In genomic region chr3:50503504-50503903, GRCh38 we compare ENCODE assay signal across 9 cellular contexts. TPM values are rescaled to one million over a fixed set of nuclear protein-coding genes. Genes with fewer than 3 reads are reported as not detected.
A peak's percentile ranks its signal among the peaks of the same experiment; 100 is the strongest.
DNase-seq lines count a peak whose midpoint lies in the region; ATAC-seq and TF ChIP-seq lines count a peak whose summit lies in the region.
"Had no signal": no experiment of that assay in that cellular context is flagged by ENCODE, and none has a peak within 500 bp of the region (broad histone marks: within the 10 kb centered on the region; RNA-seq: fewer than 3 reads in every experiment).

CACNA2D2 (minus strand) TSS chr3:50503634; CDS start chr3:50503423, 211 bp downstream.

- H4K5ac ChIP-seq in IMR-90 (ENCODE audit: low read depth, low read length) = no peak within 1 kb of the TSS

- no peak within 1 kb of the TSS for H3K18ac ChIP-seq in IMR-90 (ENCODE audit: low read depth, low read length)

- no peak within 1 kb of the TSS for H3K27ac Mint-ChIP-seq in activated CD4-positive, alpha-beta T cell treated with anti-CD3 and anti-CD28 coated beads, Interleukin-2, amount 10 ng/mL, durations not matched to agents 7 days and 5 days
- no peak within 1 kb of the TSS for H3K27ac Mint-ChIP-seq in mesothelial cell of epicardium

- TF ChIP-seq CTCF in IMR-90 (conservative IDR thresholded peaks at IDR 0.05; ENCODE audit: low read depth, low read length) (no peak), mesothelial cell of epicardium (IDR thresholded peaks at IDR 0.05; ENCODE audit: unreplicated experiment) (no peak)

- peaks cover 42% of the 10 kb centered on the region for H3K27me3 Mint-ChIP-seq in activated CD4-positive, alpha-beta T cell treated with anti-CD3 and anti-CD28 coated beads, Interleukin-2, amount 10 ng/mL, durations not matched to agents 7 days and 5 days
- H3K27me3 Mint-ChIP-seq in mesothelial cell of epicardium (ENCODE audit: low read depth) = peaks cover 75% of the 10 kb centered on the region

- no peak within 1 kb of the TSS for H3K14ac ChIP-seq in IMR-90 (replicated peaks; ENCODE audit: low read depth, low read length)

- H2AK9ac ChIP-seq in IMR-90 (replicated peaks; ENCODE audit: low read depth, low read length, poor library complexity) = no peak within 1 kb of the TSS

- H3K9ac ChIP-seq in BLaER1 (peak within 1 kb of the TSS; percentile 62), IMR-90 (ENCODE audit: low read depth, low read length) (no peak within 1 kb of the TSS)

- peaks cover 30% of the 10 kb centered on the region for H3K4me1 ChIP-seq in BLaER1
- no peaks in the 10 kb centered on the region for H3K4me1 ChIP-seq in IMR-90 (ENCODE audit: control insufficient read depth, insufficient read depth, low read length)

- no peaks in the 10 kb centered on the region for H3K36me3 ChIP-seq in BLaER1
- no peaks in the 10 kb centered on the region for H3K36me3 ChIP-seq in IMR-90 (ENCODE audit: control insufficient read depth, insufficient read depth, low read length)

- H3K27ac ChIP-seq in BLaER1 (0 out of 2 replicates have a peak within 1 kb of the TSS, but pooled peaks have one; percentile 20), IMR-90 (ENCODE audit: insufficient read depth, low read length) (no peak within 1 kb of the TSS)

- no peaks in the 10 kb centered on the region for H3K36me3 Mint-ChIP-seq in activated CD4-positive, alpha-beta T cell treated with anti-CD3 and anti-CD28 coated beads, Interleukin-2, amount 10 ng/mL, durations not matched to agents 7 days and 5 days (ENCODE audit: low read depth)
- no peaks in the 10 kb centered on the region for H3K36me3 Mint-ChIP-seq in mesothelial cell of epicardium

- in situ Hi-C loops in IMR-90 (cut with MboI; ENCODE audit: low sequenced_read_pairs) = no loop called here

- H3K4ac ChIP-seq in IMR-90 (ENCODE audit: low read depth, low read length) = no peak within 1 kb of the TSS

- H2BK120ac ChIP-seq in IMR-90 (ENCODE audit: low read depth, low read length) = no peak within 1 kb of the TSS

- dilution Hi-C loops in IMR-90 (cut with HindIII; ENCODE audit: low sequenced_read_pairs, unreplicated experiment) = no loop called here

- H2AK5ac ChIP-seq in IMR-90 (ENCODE audit: low read depth, low read length) = no peak within 1 kb of the TSS

- BruUV-seq in IMR-90 (replicated peaks; lab: Mats Ljungman, UMichigan) = no TSS peak

- DNase-seq in IMR-90 (no peak), dermis blood vessel endothelial cell (peak; percentile 19), mesothelial cell of epicardium (ENCODE audit: low spot score in 2 of 2, unreplicated experiment in 2 of 2) (peak; percentile 66 to 79), foreskin melanocyte (no peak)
- peak; percentile 58 for DNase-seq in activated CD4-positive, alpha-beta T cell treated with anti-CD3 and anti-CD28 coated beads, Interleukin-2, amount 10 ng/mL, durations not matched to agents 7 days and 5 days
- DNase-seq in stimulated activated CD8-positive, alpha-beta memory T cell treated with anti-CD3 and anti-CD28 coated beads, Interleukin-15, amount 100 ng/mL, for 4 hours (ENCODE audit: low read depth in 2 of 2) = peak; percentile 35 to 57

- no peak within 1 kb of the TSS for H2BK5ac ChIP-seq in IMR-90 (ENCODE audit: low read depth, low read length, poor library complexity, severe bottlenecking)

- TF ChIP-seq RAD21 in IMR-90 (IDR thresholded peaks at IDR 0.05; ENCODE audit: low read length) = no peak

- CTCF ChIA-PET in IMR-90 (lab: Yijun Ruan, JAX) = no interaction called here
- CTCF ChIA-PET in activated CD4-positive, alpha-beta T cell treated with anti-CD3 and anti-CD28 coated beads, Interleukin-2, amount 10 ng/mL, durations not matched to agents 7 days and 5 days (lab: Charles Lee) = no interaction called here

- H4K91ac ChIP-seq in IMR-90 (ENCODE audit: insufficient read depth, low read depth, low read length) = no peak within 1 kb of the TSS

- peak within 1 kb of the TSS; percentile 32 for H2AFZ ChIP-seq in IMR-90 (replicated peaks; ENCODE audit: low read length, poor library complexity)

- H3K9me3 Mint-ChIP-seq in activated CD4-positive, alpha-beta T cell treated with anti-CD3 and anti-CD28 coated beads, Interleukin-2, amount 10 ng/mL, durations not matched to agents 7 days and 5 days = no peaks in the 10 kb centered on the region
- H3K9me3 Mint-ChIP-seq in mesothelial cell of epicardium = no peaks in the 10 kb centered on the region

- H3K4me3 ChIP-seq in BLaER1 (peak within 1 kb of the TSS; percentile 74), IMR-90 (ENCODE audit: insufficient read depth, low read depth, low read length) (no peak within 1 kb of the TSS)

- H2BK20ac ChIP-seq in IMR-90 (ENCODE audit: low read depth, low read length) = no peak within 1 kb of the TSS

- no peak within 1 kb of the TSS for H2BK15ac ChIP-seq in IMR-90 (ENCODE audit: low read depth, low read length)

- H3K9me1 ChIP-seq in IMR-90 (ENCODE audit: insufficient read depth, low read length) = no peaks in the 10 kb centered on the region; the same call in 1 of the 2 replicates

- H3K23ac ChIP-seq in IMR-90 (ENCODE audit: low read depth, low read length) = no peak within 1 kb of the TSS

- 0% methylated on average over 17 of the region's 53 CpGs; no CpG with 5 or more reads in 1 of the 2 experiments for WGBS in IMR-90 (ENCODE audit: extremely low coverage in 2 of 2, insufficient read length in 1 of 2), 2 experiments

- H3K56ac ChIP-seq in IMR-90 (ENCODE audit: extremely low read depth, insufficient read depth, low read length) = no peak within 1 kb of the TSS

- POLR2A ChIA-PET in IMR-90 (lab: Charles Lee; ENCODE audit: unreplicated experiment) = no interaction called here
- POLR2A ChIA-PET in activated CD4-positive, alpha-beta T cell treated with anti-CD3 and anti-CD28 coated beads, Interleukin-2, amount 10 ng/mL, durations not matched to agents 7 days and 5 days (lab: Charles Lee) = no interaction called here

- no peaks in the 10 kb centered on the region for H3K4me1 Mint-ChIP-seq in activated CD4-positive, alpha-beta T cell treated with anti-CD3 and anti-CD28 coated beads, Interleukin-2, amount 10 ng/mL, durations not matched to agents 7 days and 5 days
- peaks cover 5% of the 10 kb centered on the region for H3K4me1 Mint-ChIP-seq in mesothelial cell of epicardium

- intact Hi-C loops in IMR-90 (cut with micrococcal nuclease) = no loop called here

- no peak for TF ChIP-seq POLR2A in IMR-90 (IDR thresholded peaks at IDR 0.05; ENCODE audit: low read depth, low read length)

- ATAC-seq in IMR-90 (ENCODE audit: low read depth) (peak; percentile 75), GM21390 (IDR thresholded peaks at IDR 0.05; ENCODE audit: unreplicated experiment) (no peak)

- H4K20me1 ChIP-seq in BLaER1 (peaks cover 17% of the 10 kb centered on the region), IMR-90 (ENCODE audit: insufficient read depth, low read length) (no peaks in the 10 kb centered on the region)

- H3K4me2 ChIP-seq in BLaER1 (peak within 1 kb of the TSS; percentile 98), IMR-90 (ENCODE audit: low read depth, low read length) (no peak within 1 kb of the TSS)

- H3K79me1 ChIP-seq in IMR-90 (ENCODE audit: low read depth in 1 of 2, low read length in 2 of 2) = no peaks in the 10 kb centered on the region

- H3K9me3 ChIP-seq in BLaER1 (no peaks in the 10 kb centered on the region), IMR-90 (ENCODE audit: control insufficient read depth, insufficient read depth, low read length) (no peaks in the 10 kb centered on the region)

- peak within 1 kb of the TSS; percentile 41 for H3K4me3 Mint-ChIP-seq in activated CD4-positive, alpha-beta T cell treated with anti-CD3 and anti-CD28 coated beads, Interleukin-2, amount 10 ng/mL, durations not matched to agents 7 days and 5 days
- H3K4me3 Mint-ChIP-seq in mesothelial cell of epicardium = peak within 1 kb of the TSS; percentile 68

- H4K8ac ChIP-seq in IMR-90 (ENCODE audit: low read depth in 2 of 2, low read length in 2 of 2) = no peak within 1 kb of the TSS

- H3K27me3 ChIP-seq in BLaER1 = peaks cover 64% of the 10 kb centered on the region
- peaks cover 74% of the 10 kb centered on the region for H3K27me3 ChIP-seq in IMR-90 (ENCODE audit: control insufficient read depth, insufficient read depth, low read length)

TF ChIP-seq in IMR-90, 13 proteins besides CTCF, POLR2A, EP300 and RAD21:
- TF ChIP-seq NFE2L2 (IDR thresholded peaks at IDR 0.05; ENCODE audit: low read depth, low read length) (no peak), USF2 (IDR thresholded peaks at IDR 0.05; ENCODE audit: low read depth, low read length) (no peak), MAZ (IDR thresholded peaks at IDR 0.05; ENCODE audit: borderline replicate concordance, low read depth, low read length) (no peak), ELK1 (IDR thresholded peaks at IDR 0.05; ENCODE audit: borderline replicate concordance, low read depth, low read length) (no peak), MXI1 (IDR thresholded peaks at IDR 0.05; ENCODE audit: borderline replicate concordance, low read depth, low read length) (no peak), MAFK (IDR thresholded peaks at IDR 0.05; ENCODE audit: low read depth, low read length) (no peak), BHLHE40 (IDR thresholded peaks at IDR 0.05; ENCODE audit: low read depth, low read length) (no peak), FOS (IDR thresholded peaks at IDR 0.05; ENCODE audit: low read depth, low read length) (no peak), RCOR1 (IDR thresholded peaks at IDR 0.05; ENCODE audit: insufficient replicate concordance, low read length) (no peak), RFX5 (IDR thresholded peaks at IDR 0.05; ENCODE audit: low read depth, low read length) (no peak), CEBPB (IDR thresholded peaks at IDR 0.05; ENCODE audit: low read depth, low read length) (no peak)

RNA-seq across cellular contexts. Expression of gene CACNA2D2, which starts in this region (rescaled TPM):
- total RNA-seq in IMR-90 (2012; rRNA removed) = not detected in 2 replicates
- 0.11 and 0.15 TPM in 2 replicates for polyA plus RNA-seq in IMR-90 (2012; rRNA removed)
- polyA plus RNA-seq in IMR-90 (2012; cell fraction: cytosol; rRNA removed) = 0.06 and 0.10 TPM in 2 replicates
- 0.26 and 0.29 TPM in 2 replicates for polyA plus RNA-seq in IMR-90 (2012; cell fraction: nucleus; rRNA removed; ENCODE audit: low replicate concordance)
- total RNA-seq in activated CD4-positive, alpha-beta T cell treated with anti-CD3 and anti-CD28 coated beads, Interleukin-2, amount 10 ng/mL, durations not matched to agents 7 days and 5 days = under 1 TPM; 0.60 to 0.62 TPM
- total RNA-seq in dermis blood vessel endothelial cell = not detected in 2 replicates
- 9.9 to 10.8 TPM (median 9.9 TPM) in 3 replicates for total RNA-seq in mesothelial cell of epicardium
- total RNA-seq: myocyte had no signal

Comparison
In these comparisons a context has a peak if more than half of its experiments do, and no peak if none do; other contexts are left out.
1. Peak in ATAC-seq in IMR-90; RNA of the gene not detected or under 1 TPM.
2. Peak in DNase-seq in activated CD4-positive, alpha-beta T cell treated with anti-CD3 and anti-CD28 coated beads, Interleukin-2, amount 10 ng/mL, durations not matched to agents 7 days and 5 days; RNA of the gene not detected or under 1 TPM.
3. Peak in DNase-seq in dermis blood vessel endothelial cell; RNA of the gene not detected or under 1 TPM.
4. DNase-seq: peak in mesothelial cell of epicardium (2 of 2) and stimulated activated CD8-positive, alpha-beta memory T cell treated with anti-CD3 and anti-CD28 coated beads, Interleukin-15, amount 100 ng/mL, for 4 hours (2 of 2); none in IMR-90 (single experiment) and foreskin melanocyte (single experiment).